8 cellular contexts compared by ENCODE assay signal in genomic region chr19:19386373-19386869, GRCh38. TPM values are rescaled to one million over a fixed set of nuclear protein-coding genes. Genes with fewer than 3 reads are reported as not detected.
A peak's percentile ranks its signal among the peaks of the same experiment; 100 is the strongest.
DNase-seq lines count a peak whose midpoint lies in the region; ATAC-seq and TF ChIP-seq lines count a peak whose summit lies in the region.

No MANE protein-coding gene starts in this region.

- peak overlapping the region; percentile 94 for H3K4me2 ChIP-seq in BLaER1

- 0 out of 2 replicates have a peak, but pooled peaks cover 3% of the 10 kb centered on the region for H3K36me3 ChIP-seq in BLaER1
- H3K36me3 ChIP-seq in naive thymus-derived CD4-positive, alpha-beta T cell (ENCODE audit: control insufficient read depth in 2 of 3, insufficient read depth in 3 of 3, low read length in 3 of 3): no peaks in the 10 kb centered on the region

- H3K27me3 Mint-ChIP-seq in naive thymus-derived CD4-positive, alpha-beta T cell: no peaks in the 10 kb centered on the region

- ATAC-seq in naive thymus-derived CD4-positive, alpha-beta T cell: no peak
- ATAC-seq in GM21825 (IDR thresholded peaks at IDR 0.05; ENCODE audit: unreplicated experiment): no peak

- H3K27ac Mint-ChIP-seq in naive thymus-derived CD4-positive, alpha-beta T cell: peak overlapping the region; percentile 81 to 97 (median 93)

- POLR2A ChIA-PET in naive thymus-derived CD4-positive, alpha-beta T cell (lab: Charles Lee): no interaction called here

- intact Hi-C loops in naive thymus-derived CD4-positive, alpha-beta T cell (cut with micrococcal nuclease): loop anchor here (5.0 kb wide), 3 partner anchors 194 to 276 kb away; partner anchors contain the start of genes ATP13A1 (in 1 of the 2), BORCS8 (in 1 of the 2), GMIP (in 1 of the 2) and RFXANK (in 1 of the 2)

- peak overlapping the region; percentile 91 to 99 (median 94) for H3K4me3 Mint-ChIP-seq in naive thymus-derived CD4-positive, alpha-beta T cell

- no peaks in the 10 kb centered on the region for H3K9me3 ChIP-seq in BLaER1
- no peaks in the 10 kb centered on the region for H3K9me3 ChIP-seq in naive thymus-derived CD4-positive, alpha-beta T cell (ENCODE audit: control insufficient read depth in 2 of 3, low read length in 3 of 3)

- CTCF ChIA-PET in naive thymus-derived CD4-positive, alpha-beta T cell (lab: Charles Lee): no interaction called here

- peak; percentile 35 for TF ChIP-seq CTCF in NB4 (IDR thresholded peaks at IDR 0.05; ENCODE audit: low read depth, low read length)
- peak; percentile 21 for TF ChIP-seq CTCF in cardiac fibroblast (IDR thresholded peaks at IDR 0.05; ENCODE audit: low read depth, low read length)

- no peaks in the 10 kb centered on the region for H3K9me3 Mint-ChIP-seq in naive thymus-derived CD4-positive, alpha-beta T cell

- no peaks in the 10 kb centered on the region for H3K27me3 ChIP-seq in BLaER1
- H3K27me3 ChIP-seq in naive thymus-derived CD4-positive, alpha-beta T cell (ENCODE audit: control insufficient read depth in 2 of 2, insufficient read depth in 2 of 2, low read length in 2 of 2): no peaks in the 10 kb centered on the region

- peak; percentile 31 for DNase-seq in NB4 (ENCODE audit: low read depth)
- DNase-seq in cardiac fibroblast (ENCODE audit: low read depth in 2 of 2): no peak
- DNase-seq in naive thymus-derived CD4-positive, alpha-beta T cell: peak in 5 of 9 donors; percentile 18 to 49 (median 26)
- no peak for DNase-seq in NCI-H1930 (lab: John Stamatoyannopoulos, UW)
- DNase-seq in cerebellar cortex (ENCODE audit: low spot score): no peak
- DNase-seq in GF-D8 (lab: John Stamatoyannopoulos, UW): no peak

- peak overlapping the region; percentile 97 for H3K9ac ChIP-seq in BLaER1

- peak overlapping the region; percentile 96 for H3K4me3 ChIP-seq in BLaER1
- peak overlapping the region; percentile 76 for H3K4me3 ChIP-seq in NB4 (ENCODE audit: low read depth, low read length)
- H3K4me3 ChIP-seq in cardiac fibroblast (replicated peaks in 1 of 2; ENCODE audit: low read depth in 2 of 2, low read length in 2 of 2): peak overlapping the region; percentile 83 to 85
- peak overlapping the region; percentile 86 for H3K4me3 ChIP-seq in naive thymus-derived CD4-positive, alpha-beta T cell (ENCODE audit: low read length)

- H3K4me1 Mint-ChIP-seq in naive thymus-derived CD4-positive, alpha-beta T cell: peaks cover 45 to 57% (median 53%) of the 10 kb centered on the region in 7 donors

- 0 out of 2 replicates have a peak, but pooled peaks cover 9% of the 10 kb centered on the region for H4K20me1 ChIP-seq in BLaER1

- peaks cover 0 to 10% (median 0%) of the 10 kb centered on the region in 5 donors for H3K36me3 Mint-ChIP-seq in naive thymus-derived CD4-positive, alpha-beta T cell

- TF ChIP-seq POLR2A in NB4 (IDR thresholded peaks at IDR 0.05; ENCODE audit: extremely low read depth, insufficient read length): no peak

- H3K27ac ChIP-seq in BLaER1: peak overlapping the region; percentile 96
- peak overlapping the region; percentile 88 for H3K27ac ChIP-seq in naive thymus-derived CD4-positive, alpha-beta T cell (ENCODE audit: low read depth, low read length)

- peaks cover 71% of the 10 kb centered on the region for H3K4me1 ChIP-seq in BLaER1
- peaks cover 29 to 51% of the 10 kb centered on the region in 2 donors for H3K4me1 ChIP-seq in naive thymus-derived CD4-positive, alpha-beta T cell (ENCODE audit: control insufficient read depth in 2 of 2, insufficient read depth in 2 of 2, low read length in 2 of 2)

RNA-seq across cellular contexts. Expression of gene GATAD2A, which starts 19.1 kb away (rescaled TPM):
- total RNA-seq in naive thymus-derived CD4-positive, alpha-beta T cell: 100 to 1,000 TPM in 4 of 5 experiments, 10 to 100 TPM in 1; 97.9 to 123 (median 116) TPM
- 10 to 100 TPM; 11.3 to 25.7 TPM for polyA plus RNA-seq in naive thymus-derived CD4-positive, alpha-beta T cell

Comparison
In these comparisons a context has a peak if more than half of its experiments do, and no peak if none do; other contexts are left out.
1. DNase-seq: peak in NB4 (single experiment) and naive thymus-derived CD4-positive, alpha-beta T cell (5 of 9); none in cardiac fibroblast (0 of 2), NCI-H1930 (0 of 2), cerebellar cortex (single experiment) and GF-D8 (single experiment).
2. Peak in every context shown above with its lines, with median percentiles within 50 percentile points of each other: H3K4me3 ChIP-seq.